23 cellular contexts compared by ENCODE assay signal in genomic region chr6:144757299-144757698, GRCh38.
"Had no signal": no experiment of that assay in that cellular context is flagged by ENCODE, and none has a peak within 500 bp of the region (broad histone marks: within the 10 kb centered on the region; RNA-seq: fewer than 3 reads in every experiment).

No MANE protein-coding gene starts in this region.

- H3K4me3 Mint-ChIP-seq: activated CD4-positive, alpha-beta T cell treated with anti-CD3 and anti-CD28 coated beads, Interleukin-2, amount 10 ng/mL, durations not matched to agents 7 days and 5 days; activated CD8-positive, alpha-beta memory T cell treated with anti-CD3 and anti-CD28 coated beads, Interleukin-2, amount 10 ng/mL, durations not matched to agents 7 days and 5 days; activated CD8-positive, alpha-beta T cell treated with anti-CD3 and anti-CD28 coated beads for 36 hours; activated naive CD8-positive, alpha-beta T cell treated with anti-CD3 and anti-CD28 coated beads, Interleukin-2, amount 50 U/mL, for 24 hours; brain; natural killer cell treated with Interleukin-12 subunit alpha and Interleukin-12 subunit beta and Interleukin-15 and Interleukin-18, amount 100 ng/mL, for 72 hours; stimulated activated naive CD8-positive, alpha-beta T cell treated with anti-CD3 and anti-CD28 coated beads, Interleukin-15, amount 100 ng/mL, for 72 hours; T-helper 2 cell treated with Interferon-gamma antibody and Interleukin-4, amounts not matched to agents 5 μg/mL and 100 μg/mL, for 36 hours had no signal

- H3K27me3 Mint-ChIP-seq: activated CD4-positive, alpha-beta T cell treated with anti-CD3 and anti-CD28 coated beads, Interleukin-2, amount 10 ng/mL, durations not matched to agents 7 days and 5 days; activated CD8-positive, alpha-beta memory T cell treated with anti-CD3 and anti-CD28 coated beads, Interleukin-2, amount 10 ng/mL, durations not matched to agents 7 days and 5 days; activated CD8-positive, alpha-beta T cell treated with anti-CD3 and anti-CD28 coated beads for 36 hours; activated naive CD8-positive, alpha-beta T cell treated with anti-CD3 and anti-CD28 coated beads, Interleukin-2, amount 50 U/mL, for 24 hours; brain; natural killer cell treated with Interleukin-12 subunit alpha and Interleukin-12 subunit beta and Interleukin-15 and Interleukin-18, amount 100 ng/mL, for 72 hours; stimulated activated naive CD8-positive, alpha-beta T cell treated with anti-CD3 and anti-CD28 coated beads, Interleukin-15, amount 100 ng/mL, for 72 hours had no signal

- H3K4me1 Mint-ChIP-seq: activated CD4-positive, alpha-beta T cell treated with anti-CD3 and anti-CD28 coated beads, Interleukin-2, amount 10 ng/mL, durations not matched to agents 7 days and 5 days; activated naive CD8-positive, alpha-beta T cell treated with anti-CD3 and anti-CD28 coated beads, Interleukin-2, amount 50 U/mL, for 24 hours; stimulated activated naive CD8-positive, alpha-beta T cell treated with anti-CD3 and anti-CD28 coated beads, Interleukin-15, amount 100 ng/mL, for 72 hours had no signal

- H3K9me3 ChIP-seq: ovary, psoas muscle, right atrium auricular region, tibial nerve had no signal

- H3K27ac Mint-ChIP-seq: activated CD4-positive, alpha-beta T cell treated with anti-CD3 and anti-CD28 coated beads, Interleukin-2, amount 10 ng/mL, durations not matched to agents 7 days and 5 days; activated CD8-positive, alpha-beta memory T cell treated with anti-CD3 and anti-CD28 coated beads, Interleukin-2, amount 10 ng/mL, durations not matched to agents 7 days and 5 days; activated CD8-positive, alpha-beta T cell treated with anti-CD3 and anti-CD28 coated beads for 36 hours; activated naive CD8-positive, alpha-beta T cell treated with anti-CD3 and anti-CD28 coated beads, Interleukin-2, amount 50 U/mL, for 24 hours; natural killer cell treated with Interleukin-12 subunit alpha and Interleukin-12 subunit beta and Interleukin-15 and Interleukin-18, amount 100 ng/mL, for 72 hours; stimulated activated naive CD8-positive, alpha-beta T cell treated with anti-CD3 and anti-CD28 coated beads, Interleukin-15, amount 100 ng/mL, for 72 hours; T-helper 2 cell treated with Interferon-gamma antibody and Interleukin-4, amounts not matched to agents 5 μg/mL and 100 μg/mL, for 36 hours had no signal

- DNase-seq: activated CD4-positive, alpha-beta T cell treated with anti-CD3 and anti-CD28 coated beads, Interleukin-2, amount 10 ng/mL, durations not matched to agents 7 days and 5 days; activated CD4-positive, CD25-positive, alpha-beta regulatory T cell treated with anti-CD3 and anti-CD28 coated beads, Interleukin-2, amount 50 U/mL, for 72 hours; activated CD8-positive, alpha-beta memory T cell treated with anti-CD3 and anti-CD28 coated beads, Interleukin-2, amount 10 ng/mL, durations not matched to agents 7 days and 5 days; activated CD8-positive, alpha-beta T cell treated with anti-CD3 and anti-CD28 coated beads for 36 hours; activated effector memory CD4-positive, alpha-beta T cell treated with anti-CD3 and anti-CD28 coated beads, Interleukin-2, amount 50 U/mL, for 16 hours; activated naive CD4-positive, alpha-beta T cell treated with anti-CD3 and anti-CD28 coated beads, Interleukin-2, amount 50 U/mL, for 16 hours; activated naive CD8-positive, alpha-beta T cell treated with anti-CD3 and anti-CD28 coated beads, Interleukin-2, amount 50 U/mL, for 24 hours; activated T-cell treated with anti-CD3 and anti-CD28 coated beads for 4 hours; caudate nucleus; dermis blood vessel endothelial cell; effector CD8-positive, alpha-beta T cell; foreskin keratinocyte; left ventricle myocardium superior; ovary; psoas muscle; stimulated activated CD4-positive, alpha-beta T cell treated with anti-CD3 and anti-CD28 coated beads, Interleukin-1b, Interleukin-23, amount 100 ng/mL, for 48 hours; stimulated activated naive CD8-positive, alpha-beta T cell treated with anti-CD3 and anti-CD28 coated beads, Interleukin-15, amount 100 ng/mL, for 72 hours; WERI-Rb-1 had no signal

- H3K4me3 ChIP-seq: ovary, psoas muscle, right atrium auricular region, tibial nerve had no signal

- ATAC-seq: activated CD8-positive, alpha-beta memory T cell treated with anti-CD3 and anti-CD28 coated beads, Interleukin-2, amount 10 ng/mL, durations not matched to agents 7 days and 5 days; activated CD8-positive, alpha-beta T cell treated with anti-CD3 and anti-CD28 coated beads for 36 hours; activated naive CD8-positive, alpha-beta T cell treated with anti-CD3 and anti-CD28 coated beads, Interleukin-2, amount 50 U/mL, for 24 hours; foreskin keratinocyte; left ventricle myocardium superior; natural killer cell treated with Interleukin-12 subunit alpha and Interleukin-12 subunit beta and Interleukin-15 and Interleukin-18, amount 100 ng/mL, for 72 hours; psoas muscle; stimulated activated naive CD8-positive, alpha-beta T cell treated with anti-CD3 and anti-CD28 coated beads, Interleukin-15, amount 100 ng/mL, for 72 hours had no signal
